8 cellular contexts compared by ENCODE assay signal in the genomic region with DNA sequence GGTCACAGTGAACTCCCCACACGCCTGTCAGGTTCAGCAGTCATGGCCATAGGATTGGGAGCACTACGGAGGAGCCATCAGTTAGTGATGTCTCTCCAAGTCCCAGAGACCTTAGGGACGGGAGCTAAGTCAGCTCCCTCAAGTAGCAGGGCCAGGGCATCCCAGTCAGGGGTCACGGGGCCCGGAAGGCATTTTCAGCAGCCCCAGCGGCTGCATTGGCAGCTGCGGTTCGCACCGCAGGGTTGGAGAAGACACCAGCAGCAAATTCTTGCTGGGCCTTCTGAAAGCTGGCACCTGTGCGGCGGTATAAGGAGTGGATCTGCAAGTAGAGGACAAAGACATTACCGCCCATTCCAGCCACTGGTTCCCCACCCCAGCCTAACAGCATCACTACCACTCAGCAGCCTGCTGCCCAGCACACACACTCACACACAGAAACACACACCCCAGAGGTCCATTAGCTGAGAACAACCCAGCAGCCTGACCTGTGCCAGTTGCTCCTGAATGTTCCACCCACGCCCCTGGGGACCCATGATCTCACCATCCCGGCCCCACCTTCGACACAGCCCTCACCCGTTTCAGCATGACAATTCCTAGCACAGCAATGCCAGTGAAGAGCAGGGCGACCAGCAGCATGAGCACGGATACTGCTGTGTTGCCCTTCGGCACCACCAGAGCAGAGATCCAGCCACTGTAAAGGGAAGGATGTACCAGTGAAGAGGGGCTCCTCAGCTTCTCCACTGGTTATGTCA. TPM values are rescaled to one million over a fixed set of nuclear protein-coding genes. Genes with fewer than 3 reads are reported as not detected.
DNase-seq lines count a peak whose midpoint lies in the region; ATAC-seq and TF ChIP-seq lines count a peak whose summit lies in the region.

No MANE protein-coding gene starts in this region.

- no peak for TF ChIP-seq POLR2A in heart left ventricle (IDR thresholded peaks at IDR 0.05)
- no peak for TF ChIP-seq POLR2A in gastrocnemius medialis (IDR thresholded peaks at IDR 0.05)

- TF ChIP-seq CTCF in heart left ventricle (IDR thresholded peaks at IDR 0.05), result no peak
- TF ChIP-seq CTCF in gastrocnemius medialis (IDR thresholded peaks at IDR 0.05 in 4 of 5, conservative IDR thresholded peaks at IDR 0.05 in 1 of 5), result no peak

- H3K9me3 ChIP-seq in GM23248 (ENCODE audit: low read depth), result no peaks in the 10 kb centered on the region
- no peaks in the 10 kb centered on the region for H3K9me3 ChIP-seq in heart left ventricle
- no peaks in the 10 kb centered on the region for H3K9me3 ChIP-seq in gastrocnemius medialis

- ATAC-seq in heart left ventricle (no peak), gastrocnemius medialis (no peak), GM18868 (IDR thresholded peaks at IDR 0.05; ENCODE audit: unreplicated experiment) (no peak), GM18870 (IDR thresholded peaks at IDR 0.05; ENCODE audit: unreplicated experiment) (no peak)

- H3K9me3 Mint-ChIP-seq in activated CD4-positive, alpha-beta memory T cell treated with anti-CD3 and anti-CD28 coated beads, Interleukin-2, amount 10 ng/mL, durations not matched to agents 7 days and 5 days, result no peaks in the 10 kb centered on the region

- DNase-seq in GM23248 (peak; percentile 32), heart left ventricle (peak in 1 of 5 donors; percentile 18), gastrocnemius medialis (peak in 1 of 2 donors; percentile 32), COLO668 (lab: John Stamatoyannopoulos, UW; ENCODE audit: unreplicated experiment) (no peak), NCI-H2196 treated with DMSO at 0.1 percent for 48 hours (lab: John Stamatoyannopoulos, UW; ENCODE audit: unreplicated experiment) (no peak)
- no peak for DNase-seq in activated CD4-positive, alpha-beta memory T cell treated with anti-CD3 and anti-CD28 coated beads, Interleukin-2, amount 10 ng/mL, durations not matched to agents 7 days and 5 days

- WGBS in GM23248 (ENCODE audit: low coverage in 1 of 2, low lambda C conversion rate in 2 of 2, missing lambda C conversion rate in 2 of 2), 2 experiments, result 78 to 83% methylated on average over 19 of the region's 19 CpGs
- WGBS in heart left ventricle, 4 donors, result 76 to 87% (median 79%) methylated on average over 16 to 19 of the region's 19 CpGs

- peaks cover 47% of the 10 kb centered on the region for H3K4me1 Mint-ChIP-seq in activated CD4-positive, alpha-beta memory T cell treated with anti-CD3 and anti-CD28 coated beads, Interleukin-2, amount 10 ng/mL, durations not matched to agents 7 days and 5 days

- POLR2A ChIA-PET in activated CD4-positive, alpha-beta memory T cell treated with anti-CD3 and anti-CD28 coated beads, Interleukin-2, amount 10 ng/mL, durations not matched to agents 7 days and 5 days (lab: Charles Lee), result interaction anchor here (1.0 to 2.2 kb wide), 5 partner anchors 12 to 67 kb away, joined by 3 to 11 read pairs (median 3); no protein-coding TSS in a partner anchor

- H3K9ac ChIP-seq in GM23248, result peak overlapping the region; percentile 84

- peak overlapping the region; percentile 84 for H3K27ac ChIP-seq in GM23248
- H3K27ac ChIP-seq in heart left ventricle, result peak overlapping the region; percentile 89 to 99 (median 96)
- H3K27ac ChIP-seq in gastrocnemius medialis, result peak overlapping the region; percentile 91 to 95 (median 92)

- H3K9me2 ChIP-seq in GM23248 (ENCODE audit: insufficient read depth), result no peaks in the 10 kb centered on the region

- H3K36me3 ChIP-seq in GM23248 (ENCODE audit: low read depth) (no peaks in the 10 kb centered on the region), heart left ventricle (peaks cover 0 to 40% (median 30%) of the 10 kb centered on the region in 9 donors), gastrocnemius medialis (peaks cover 0 to 28% of the 10 kb centered on the region in 2 donors)

- H3K4me3 ChIP-seq in GM23248, result peak overlapping the region; percentile 77
- H3K4me3 ChIP-seq in heart left ventricle, result peak overlapping the region in 10 of 12 donors; percentile 67 to 97 (median 92)
- H3K4me3 ChIP-seq in gastrocnemius medialis, result peak overlapping the region; percentile 78 to 92 (median 90)

- H4K20me1 ChIP-seq in GM23248 (ENCODE audit: insufficient read depth), result no peaks in the 10 kb centered on the region

- H3K4me3 Mint-ChIP-seq in activated CD4-positive, alpha-beta memory T cell treated with anti-CD3 and anti-CD28 coated beads, Interleukin-2, amount 10 ng/mL, durations not matched to agents 7 days and 5 days, result peak overlapping the region; percentile 72

- peaks cover 13% of the 10 kb centered on the region for H3K4me1 ChIP-seq in GM23248 (ENCODE audit: insufficient read depth)
- H3K4me1 ChIP-seq in heart left ventricle, result peaks cover 6 to 41% (median 30%) of the 10 kb centered on the region in 12 donors
- peaks cover 20 to 31% of the 10 kb centered on the region in 2 donors for H3K4me1 ChIP-seq in gastrocnemius medialis

- intact Hi-C loops in heart left ventricle (cut with DNase I) (loop anchor here in 3 of 10 donors (10.0 kb wide), 2 partner anchors 249 to 329 kb away; no protein-coding TSS in a partner anchor), gastrocnemius medialis (cut with DNase I; ENCODE audit: low total_unique reads) (no loop called here)

- H3K27me3 ChIP-seq in GM23248 (replicated peaks; ENCODE audit: insufficient read depth), result no peaks in the 10 kb centered on the region
- no peaks in the 10 kb centered on the region for H3K27me3 ChIP-seq in heart left ventricle
- no peaks in the 10 kb centered on the region for H3K27me3 ChIP-seq in gastrocnemius medialis

- peak overlapping the region; percentile 17 for H3K27ac Mint-ChIP-seq in activated CD4-positive, alpha-beta memory T cell treated with anti-CD3 and anti-CD28 coated beads, Interleukin-2, amount 10 ng/mL, durations not matched to agents 7 days and 5 days

- H3K27me3 Mint-ChIP-seq in activated CD4-positive, alpha-beta memory T cell treated with anti-CD3 and anti-CD28 coated beads, Interleukin-2, amount 10 ng/mL, durations not matched to agents 7 days and 5 days, result no peaks in the 10 kb centered on the region

- H3K36me3 Mint-ChIP-seq in activated CD4-positive, alpha-beta memory T cell treated with anti-CD3 and anti-CD28 coated beads, Interleukin-2, amount 10 ng/mL, durations not matched to agents 7 days and 5 days (ENCODE audit: low read depth), result peaks cover 35% of the 10 kb centered on the region

- CTCF ChIA-PET in activated CD4-positive, alpha-beta memory T cell treated with anti-CD3 and anti-CD28 coated beads, Interleukin-2, amount 10 ng/mL, durations not matched to agents 7 days and 5 days (lab: Charles Lee), result interaction anchor here (1.5 to 1.6 kb wide), 2 partner anchors 10 to 83 kb away, joined by 3 to 5 read pairs; a partner anchor contains a TSS

- H2AFZ ChIP-seq in GM23248, result peak overlapping the region; percentile 83

- H3K79me2 ChIP-seq in GM23248 (ENCODE audit: insufficient read depth), result peaks cover 45% of the 10 kb centered on the region

- in situ Hi-C loops in GM23248 (cut with MboI), result no loop called here
- in situ Hi-C loops in gastrocnemius medialis (cut with MboI; ENCODE audit: low sequenced_read_pairs in 4 of 4), result loop anchor here in 1 of 4 donors (10.0 kb wide), 1 partner anchor 59 kb away; no protein-coding TSS in a partner anchor

- peaks cover 22% of the 10 kb centered on the region for H3F3A ChIP-seq in GM23248 (ENCODE audit: insufficient read depth)

- peak overlapping the region; percentile 84 for H3K4me2 ChIP-seq in GM23248 (ENCODE audit: unreplicated experiment)

RNA-seq across cellular contexts. Expression of a gene that starts 1.0 kb away (rescaled TPM):
- total RNA-seq in GM23248 (2014; rRNA removed; shearing (Covaris generic)), result 6.4 and 8.0 TPM in 2 replicates
- polyA plus RNA-seq in GM23248 (2016; fragmentation: Nextera tagmentation; extraction: Ambion mirVana), result 8.0 TPM in 2 replicates
- total RNA-seq in activated CD4-positive, alpha-beta memory T cell treated with anti-CD3 and anti-CD28 coated beads, Interleukin-2, amount 10 ng/mL, durations not matched to agents 7 days and 5 days, result 10 to 100 TPM; 26.3 to 27.3 TPM
- total RNA-seq in heart left ventricle, result 10 to 100 TPM; 10.5 to 24.4 (median 12.8) TPM
- 10 to 100 TPM in 1 of 2 donors, 1 to 10 TPM in 1; 5.1 to 21.6 TPM for polyA plus RNA-seq in heart left ventricle
- total RNA-seq in gastrocnemius medialis, result 10 to 100 TPM in 3 of 4 donors, 1 to 10 TPM in 1; 7.9 to 22.3 (median 18.8) TPM

RNA-seq across cellular contexts. Expression of a gene that starts 5.9 kb away (rescaled TPM):
- total RNA-seq in GM23248 (2014; rRNA removed; shearing (Covaris generic)), result 53.6 and 80.5 TPM in 2 replicates
- polyA plus RNA-seq in GM23248 (2016; fragmentation: Nextera tagmentation; extraction: Ambion mirVana) (135 and 141 TPM in 2 replicates), heart left ventricle (100 to 1,000 TPM in 1 of 2 donors, 10 to 100 TPM in 1; 53.3 to 123 TPM)
- total RNA-seq in activated CD4-positive, alpha-beta memory T cell treated with anti-CD3 and anti-CD28 coated beads, Interleukin-2, amount 10 ng/mL, durations not matched to agents 7 days and 5 days, result 10 to 100 TPM; 87.5 to 91.9 TPM
- total RNA-seq in heart left ventricle (10 to 100 TPM; 51.2 to 92.8 (median 65.8) TPM), gastrocnemius medialis (100 to 1,000 TPM in 1 of 4 donors, 10 to 100 TPM in 3; 60.0 to 108 (median 79.3) TPM)

RNA-seq across cellular contexts. Expression of a gene that starts 17.0 kb away (rescaled TPM):
- 16.8 and 24.0 TPM in 2 replicates for total RNA-seq in GM23248 (2014; rRNA removed; shearing (Covaris generic))
- polyA plus RNA-seq in GM23248 (2016; fragmentation: Nextera tagmentation; extraction: Ambion mirVana) (10.2 and 10.4 TPM in 2 replicates), heart left ventricle (10 to 100 TPM; 15.9 to 22.8 TPM)
- 10 to 100 TPM; 78.0 to 82.0 TPM for total RNA-seq in activated CD4-positive, alpha-beta memory T cell treated with anti-CD3 and anti-CD28 coated beads, Interleukin-2, amount 10 ng/mL, durations not matched to agents 7 days and 5 days
- total RNA-seq in heart left ventricle (10 to 100 TPM in 8 of 9 donors, 1 to 10 TPM in 1; 9.6 to 26.1 (median 17.2) TPM), gastrocnemius medialis (10 to 100 TPM in 2 of 4 donors, 1 to 10 TPM in 2; 7.1 to 13.1 (median 9.8) TPM)

RNA-seq across cellular contexts. Expression of a gene that starts 21.0 kb away (rescaled TPM):
- total RNA-seq in GM23248 (2014; rRNA removed; shearing (Covaris generic)), result 0.76 and 1.4 TPM in 2 replicates
- polyA plus RNA-seq in GM23248 (2016; fragmentation: Nextera tagmentation; extraction: Ambion mirVana) (1.6 and 1.9 TPM in 2 replicates), heart left ventricle (1 to 10 TPM; 1.2 to 1.4 TPM)
- total RNA-seq in activated CD4-positive, alpha-beta memory T cell treated with anti-CD3 and anti-CD28 coated beads, Interleukin-2, amount 10 ng/mL, durations not matched to agents 7 days and 5 days, result 1 to 10 TPM; 3.7 to 4.9 TPM
- total RNA-seq in heart left ventricle (1 to 10 TPM in 4 of 9 donors, under 1 TPM in 5; 0.49 to 1.7 (median 0.99) TPM), gastrocnemius medialis (1 to 10 TPM in 2 of 4 donors, under 1 TPM in 2; 0.18 to 1.5 (median 1.1) TPM)

RNA-seq across cellular contexts. Expression of a gene that starts 45.0 kb away (rescaled TPM):
- total RNA-seq in GM23248 (2014; rRNA removed; shearing (Covaris generic)), result not detected in 2 replicates
- polyA plus RNA-seq in GM23248 (2016; fragmentation: Nextera tagmentation; extraction: Ambion mirVana) (0.08 TPM in 1 of 2 replicates, not detected in the other), heart left ventricle (not detected)
- total RNA-seq in activated CD4-positive, alpha-beta memory T cell treated with anti-CD3 and anti-CD28 coated beads, Interleukin-2, amount 10 ng/mL, durations not matched to agents 7 days and 5 days, result not detected
- total RNA-seq in heart left ventricle (under 1 TPM in 1 of 9 donors, not detected in 8; 0.09 TPM), gastrocnemius medialis (not detected)
